18 cellular contexts compared by ENCODE assay signal in the genomic region with DNA sequence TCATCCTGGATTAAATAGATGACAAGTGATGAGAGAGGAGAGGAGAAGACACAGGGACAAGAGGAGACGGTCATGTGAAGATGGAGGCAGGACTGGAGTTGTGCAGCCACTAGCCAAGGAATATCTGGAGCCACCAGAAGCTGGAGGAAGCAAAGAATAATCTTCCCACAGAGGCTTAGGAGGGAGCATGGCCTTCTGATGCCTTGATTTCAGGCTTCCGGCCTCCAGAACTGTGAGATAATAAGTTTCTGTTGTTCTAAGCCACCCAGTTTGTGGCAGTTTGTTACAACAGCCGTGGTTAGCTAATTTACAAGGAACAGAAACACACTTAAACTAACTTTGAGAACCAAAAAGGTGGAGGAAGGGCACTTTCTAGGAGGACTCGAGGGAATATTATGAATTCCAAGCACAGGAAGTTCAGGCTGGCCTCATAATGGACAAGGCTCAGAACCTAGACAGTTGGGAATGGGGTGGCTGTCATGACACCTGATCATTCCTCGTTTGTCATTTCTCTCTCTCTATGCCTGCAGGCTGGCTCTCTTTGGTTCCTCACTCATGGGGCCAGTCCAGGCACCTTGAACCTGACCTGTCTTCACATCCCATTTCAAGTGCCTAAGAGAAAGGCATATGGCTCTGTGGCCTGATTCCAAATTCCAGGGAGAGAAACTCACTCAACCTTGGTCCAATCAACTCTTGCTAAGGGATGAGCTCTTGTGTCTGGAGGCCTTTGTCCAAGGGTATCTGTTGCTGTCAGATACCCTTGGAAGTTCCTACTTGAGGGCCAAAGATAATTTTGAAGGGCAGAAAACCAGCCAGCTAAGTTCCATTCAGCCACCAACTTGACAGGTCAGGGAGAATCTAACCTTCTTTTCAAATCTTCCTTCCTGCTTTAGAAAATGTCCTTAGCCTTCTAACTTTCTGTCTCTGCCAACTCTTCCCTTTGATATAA.
"Had no signal": no experiment of that assay in that cellular context is flagged by ENCODE, and none has a peak within 500 bp of the region (broad histone marks: within the 10 kb centered on the region; RNA-seq: fewer than 3 reads in every experiment).

No MANE protein-coding gene starts in this region.

- H3K4me3 ChIP-seq: dorsolateral prefrontal cortex, lung, tibial artery had no signal

- H3K27ac ChIP-seq: dorsolateral prefrontal cortex, tibial artery had no signal

- H3K4me1 ChIP-seq: tibial artery had no signal

- DNase-seq: activated CD4-positive, alpha-beta T cell treated with anti-CD3 and anti-CD28 coated beads, Interleukin-2, amount 10 ng/mL, durations not matched to agents 24 days and 14 days; activated CD8-positive, alpha-beta T cell treated with anti-CD3 and anti-CD28 coated beads for 36 hours; activated naive CD4-positive, alpha-beta T cell treated with Interleukin-2 at 50 U/mL for 16 hours; activated naive CD8-positive, alpha-beta T cell treated with anti-CD3 and anti-CD28 coated beads, Interleukin-2, amount 10 ng/mL, durations not matched to agents 7 days and 5 days; activated T-cell treated with anti-CD3 and anti-CD28 coated beads, Interleukin-2, amount 50 U/mL, for 24 hours; amygdala; dorsolateral prefrontal cortex; foreskin melanocyte; glutamatergic neuron; hypothalamus; kidney; nucleus accumbens; stimulated activated CD4-positive, alpha-beta T cell treated with anti-CD3 and anti-CD28 coated beads, Interleukin-12 subunit alpha, Interleukin-12 subunit beta, amount 100 ng/mL, for 4 hours; stimulated activated CD4-positive, alpha-beta T cell treated with anti-CD3 and anti-CD28 coated beads, Interleukin-2, amount 100 ng/mL, for 24 hours; stimulated activated naive CD4-positive, alpha-beta T cell treated with Interleukin-2 at 50 U/mL for 16 hours; T-helper 17 cell; tibial artery had no signal

- H3K36me3 ChIP-seq: tibial artery had no signal

- H3K9me3 ChIP-seq: tibial artery had no signal
